20 cellular contexts compared by ENCODE assay signal in the genomic region with DNA sequence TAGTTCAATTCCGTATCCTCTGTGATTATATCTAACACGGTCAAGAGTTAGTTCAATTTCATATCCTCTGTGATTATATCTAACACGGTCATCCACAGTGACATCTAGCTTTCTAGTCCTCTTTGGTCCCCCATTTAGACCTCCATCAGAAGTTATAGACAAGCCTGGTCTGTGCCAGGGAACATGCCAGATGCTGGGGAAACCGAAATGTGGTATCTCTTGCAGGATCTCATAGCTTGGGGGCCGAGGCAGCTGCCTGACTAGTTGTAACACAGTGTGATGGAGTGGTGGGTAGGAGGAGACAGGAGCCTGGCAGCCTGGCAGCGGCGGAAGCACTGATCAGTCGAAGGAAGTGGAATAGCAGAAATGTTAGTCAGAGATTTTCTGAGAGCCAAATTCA. TPM values are rescaled to one million over a fixed set of nuclear protein-coding genes. Genes with fewer than 3 reads are reported as not detected.
"Had no signal": no experiment of that assay in that cellular context is flagged by ENCODE, and none has a peak within 500 bp of the region (broad histone marks: within the 10 kb centered on the region; RNA-seq: fewer than 3 reads in every experiment).

No MANE protein-coding gene starts in this region.

- H3K4me3 ChIP-seq: colonic mucosa, esophagus squamous epithelium, hepatocyte, psoas muscle, right lobe of liver, spleen, stomach had no signal

- H2AFZ ChIP-seq: hepatocyte had no signal

- H3K79me2 ChIP-seq: hepatocyte had no signal

- H3K36me3 ChIP-seq: colonic mucosa, esophagus squamous epithelium, right lobe of liver, spleen, stomach had no signal

- DNase-seq: colonic mucosa; dermis blood vessel endothelial cell; esophagus squamous epithelium; foreskin fibroblast; mesendoderm; naive B cell; psoas muscle; retina; right lobe of liver; spleen; stimulated activated CD4-positive, alpha-beta T cell treated with anti-CD3 and anti-CD28 coated beads, Interleukin-15, amount 100 ng/mL, for 24 hours; stimulated activated CD4-positive, alpha-beta T cell treated with anti-CD3 and anti-CD28 coated beads, Interleukin-1b, Interleukin-23, amount 100 ng/mL, for 48 hours; stimulated activated CD4-positive, alpha-beta T cell treated with anti-CD3 and anti-CD28 coated beads, Interleukin-4, amount 100 ng/mL, for 4 hours; stimulated activated naive CD4-positive, alpha-beta T cell; stomach; substantia nigra; trophoblast cell had no signal

- H3K27me3 ChIP-seq: colonic mucosa, right lobe of liver had no signal

- H3K4me1 ChIP-seq: colonic mucosa, esophagus squamous epithelium, psoas muscle, right lobe of liver, spleen had no signal

- H3K9me3 ChIP-seq: colonic mucosa, esophagus squamous epithelium, psoas muscle, right lobe of liver, spleen, stomach had no signal

- ATAC-seq: psoas muscle, right lobe of liver had no signal

- H3K27ac ChIP-seq: colonic mucosa, esophagus squamous epithelium, hepatocyte, psoas muscle, right lobe of liver, spleen, stomach had no signal

- H3K4me2 ChIP-seq: hepatocyte had no signal

RNA-seq across cellular contexts. Expression of a gene that starts 13.8 kb away (rescaled TPM):
- total RNA-seq: dermis blood vessel endothelial cell, kidney epithelial cell, lung microvascular endothelial cell had no signal
